Comparison of ENCODE assay signal across 1 cellular context in genomic region chr10:28761084-28761875, GRCh38.
TF ChIP-seq lines count a peak whose summit lies in the region.

No MANE protein-coding gene starts in this region.

TF ChIP-seq in K562, 482 proteins besides CTCF, POLR2A, EP300 and RAD21:
- TF ChIP-seq RBM25 (IDR thresholded peaks at IDR 0.05; ENCODE audit: low read depth, low read length, severe bottlenecking) (peak; percentile 52), ZFPM2 (CRISPR knock-in tag; IDR thresholded peaks at IDR 0.05) (no peak), TOE1 (IDR thresholded peaks at IDR 0.05; ENCODE audit: borderline replicate concordance) (no peak), TOE1 (CRISPR knock-in tag; IDR thresholded peaks at IDR 0.05; ENCODE audit: borderline replicate concordance, low read depth) (no peak)
